31 cellular contexts compared by ENCODE assay signal in the genomic region with DNA sequence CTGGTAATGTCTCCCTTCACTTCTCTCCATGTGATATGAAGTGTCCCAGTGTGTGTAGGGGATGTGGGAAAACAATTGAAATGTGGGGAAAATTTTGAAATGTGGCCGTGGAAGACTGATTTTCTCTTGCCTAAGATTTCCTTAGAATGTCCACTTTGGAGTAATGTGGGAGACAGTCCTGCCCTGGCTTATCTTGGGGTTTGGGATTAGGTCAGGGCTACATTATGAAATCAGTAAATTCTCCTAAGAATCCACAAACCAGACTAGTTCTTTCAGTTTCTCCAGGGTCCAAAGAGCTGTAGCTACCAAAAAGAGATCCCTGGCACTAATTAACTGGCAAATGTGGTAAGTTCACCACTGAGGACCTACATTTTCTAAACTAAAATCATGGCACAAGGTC. TPM values are rescaled to one million over a fixed set of nuclear protein-coding genes. Genes with fewer than 3 reads are reported as not detected.
"Had no signal": no experiment of that assay in that cellular context is flagged by ENCODE, and none has a peak within 500 bp of the region (broad histone marks: within the 10 kb centered on the region; RNA-seq: fewer than 3 reads in every experiment).

No MANE protein-coding gene starts in this region.

- DNase-seq: activated B cell treated with CpG ODN at 0.5 μM for 24 hours; activated CD4-positive, alpha-beta memory T cell treated with anti-CD3 and anti-CD28 coated beads for 36 hours; activated CD4-positive, alpha-beta T cell treated with anti-CD3 and anti-CD28 coated beads for 4 hours; activated CD4-positive, alpha-beta T cell treated with anti-CD3 and anti-CD28 coated beads, Interleukin-2, amount 10 ng/mL, durations not matched to agents 24 days and 14 days; activated CD4-positive, alpha-beta T cell treated with anti-CD3 and anti-CD28 coated beads, Interleukin-2, amount 50 U/mL, for 1 hour; activated CD4-positive, alpha-beta T cell treated with anti-CD3 and anti-CD28 coated beads, Interleukin-2, amount 50 U/mL, for 4 hours; activated CD4-positive, CD25-positive, alpha-beta regulatory T cell treated with anti-CD3 and anti-CD28 coated beads, Interleukin-2, amount 50 U/mL, for 72 hours; activated CD8-positive, alpha-beta memory T cell treated with anti-CD3 and anti-CD28 coated beads, Interleukin-2, amount 50 U/mL, for 4 hours; activated CD8-positive, alpha-beta T cell treated with anti-CD3 and anti-CD28 coated beads for 36 hours; activated effector memory CD4-positive, alpha-beta T cell treated with anti-CD3 and anti-CD28 coated beads, Interleukin-2, amount 50 U/mL, for 16 hours; activated gamma-delta T cell treated with Interleukin-2 at 50 U/mL for 16 hours; activated naive CD4-positive, alpha-beta T cell; activated naive CD4-positive, alpha-beta T cell treated with anti-CD3 and anti-CD28 coated beads, Interleukin-2, amount 10 ng/mL, durations not matched to agents 7 days and 5 days; activated naive CD8-positive, alpha-beta T cell treated with anti-CD3 and anti-CD28 coated beads, Interleukin-2, amount 10 ng/mL, durations not matched to agents 7 days and 5 days; activated naive CD8-positive, alpha-beta T cell treated with anti-CD3 and anti-CD28 coated beads, Interleukin-2, amount 50 U/mL, for 24 hours; activated T-cell treated with anti-CD3 and anti-CD28 coated beads for 4 hours; activated T-cell treated with anti-CD3 and anti-CD28 coated beads, Interleukin-2, amount 50 U/mL, for 1 hour; activated T-cell treated with anti-CD3 and anti-CD28 coated beads, Interleukin-2, amount 50 U/mL, for 4 hours; activated T-cell treated with anti-CD3 and anti-CD28 coated beads, Interleukin-2, amount 50 U/mL, for 72 hours; amniotic stem cell; aorta; body of pancreas; brain microvascular endothelial cell; central memory CD4-positive, alpha-beta T cell; T-helper 1 cell; T-helper 2 cell; T-helper 9 cell had no signal

- H3K4me3 ChIP-seq: body of pancreas, breast epithelium had no signal

- ATAC-seq: activated CD8-positive, alpha-beta T cell treated with anti-CD3 and anti-CD28 coated beads for 36 hours; activated naive CD8-positive, alpha-beta T cell treated with anti-CD3 and anti-CD28 coated beads, Interleukin-2, amount 50 U/mL, for 24 hours; activated T-cell treated with anti-CD3 and anti-CD28 coated beads, Interleukin-2, amount 50 U/mL, for 4 hours; activated T-cell treated with anti-CD3 and anti-CD28 coated beads, Interleukin-2, amount 50 U/mL, for 72 hours; activated T-helper 17 cell treated with anti-CD3 and anti-CD28 coated beads, Interleukin-2, amount 50 U/mL, for 72 hours; body of pancreas had no signal

RNA-seq across cellular contexts. Expression of gene YPEL4, which starts 22.8 kb away (rescaled TPM):
- total RNA-seq: activated B cell treated with CpG ODN at 0.5 μM for 24 hours; activated CD8-positive, alpha-beta memory T cell treated with anti-CD3 and anti-CD28 coated beads for 36 hours had no signal

RNA-seq across cellular contexts. Expression of gene SERPING1, which starts 29.4 kb away (rescaled TPM):
- total RNA-seq: activated B cell treated with CpG ODN at 0.5 μM for 24 hours; activated CD8-positive, alpha-beta memory T cell treated with anti-CD3 and anti-CD28 coated beads for 36 hours; activated CD8-positive, alpha-beta T cell treated with anti-CD3 and anti-CD28 coated beads for 36 hours; activated T-cell treated with anti-CD3 and anti-CD28 coated beads, Interleukin-2, amount 50 U/mL, for 72 hours; activated T-helper 1 cell treated with anti-CD3 and anti-CD28 coated beads, Interleukin-12 subunit alpha, Interleukin-12 subunit beta, Interleukin-2, Interleukin-4 antibody, amounts not matched to agents 30 ng/mL and 10 ng/mL and 1 ng/mL, durations not matched to agents 14 hours and 24 hours and 36 hours; activated T-helper 17 cell treated with anti-CD3 and anti-CD28 coated beads, Interleukin-2, amount 50 U/mL, for 72 hours had no signal
